29 cellular contexts compared by ENCODE assay signal in genomic region chr2:113070606-113070975, GRCh38. TPM values are rescaled to one million over a fixed set of nuclear protein-coding genes. Genes with fewer than 3 reads are reported as not detected.
"Had no signal": no experiment of that assay in that cellular context is flagged by ENCODE, and none has a peak within 500 bp of the region (broad histone marks: within the 10 kb centered on the region; RNA-seq: fewer than 3 reads in every experiment).

No MANE protein-coding gene starts in this region.

- H3K9me3 Mint-ChIP-seq: stimulated activated memory B cell treated with anti-CD40 and anti-IgM and Interleukin-4, amounts not matched to agents 10 μg/mL and 1 μg/mL and 100 μg/mL, for 72 hours; stimulated activated naive CD8-positive, alpha-beta T cell treated with anti-CD3 and anti-CD28 coated beads, Interleukin-15, Interleukin-2, amounts not matched to agents 100 ng/mL and 50 ng/mL, for 24 hours had no signal

- H3K36me3 Mint-ChIP-seq: stimulated activated memory B cell treated with anti-CD40 and anti-IgM and Interleukin-4, amounts not matched to agents 10 μg/mL and 1 μg/mL and 100 μg/mL, for 72 hours had no signal

- H3K4me1 ChIP-seq: psoas muscle, right lobe of liver, spleen, tibial artery had no signal

- H3K79me2 ChIP-seq: hepatocyte had no signal

- DNase-seq: cortex of kidney; dorsolateral prefrontal cortex; effector CD8-positive, alpha-beta T cell; foreskin melanocyte; head of caudate nucleus; left colon; left ventricle myocardium superior; mesendoderm; naive thymus-derived CD4-positive, alpha-beta T cell; psoas muscle; retina; right lobe of liver; spleen; stimulated activated CD4-positive, alpha-beta T cell treated with anti-CD3 and anti-CD28 coated beads, Interleukin-15, amount 100 ng/mL, for 24 hours; stimulated activated CD4-positive, alpha-beta T cell treated with anti-CD3 and anti-CD28 coated beads, Interleukin-1b, Interleukin-23, amount 100 ng/mL, for 48 hours; stimulated activated CD4-positive, alpha-beta T cell treated with anti-CD3 and anti-CD28 coated beads, Interleukin-4, amount 100 ng/mL, for 24 hours; tibial artery had no signal

- H3K27ac Mint-ChIP-seq: stimulated activated memory B cell treated with anti-CD40 and anti-IgM and Interleukin-4, amounts not matched to agents 10 μg/mL and 1 μg/mL and 100 μg/mL, for 72 hours; stimulated activated naive CD8-positive, alpha-beta T cell treated with anti-CD3 and anti-CD28 coated beads, Interleukin-15, Interleukin-2, amounts not matched to agents 100 ng/mL and 50 ng/mL, for 24 hours had no signal

- H3K9me3 ChIP-seq: neutrophil, psoas muscle, right lobe of liver, spleen, tibial artery had no signal

- H3K4me1 Mint-ChIP-seq: stimulated activated memory B cell treated with anti-CD40 and anti-IgM and Interleukin-4, amounts not matched to agents 10 μg/mL and 1 μg/mL and 100 μg/mL, for 72 hours had no signal

- H2AFZ ChIP-seq: hepatocyte had no signal

- H3K27me3 Mint-ChIP-seq: stimulated activated naive CD8-positive, alpha-beta T cell treated with anti-CD3 and anti-CD28 coated beads, Interleukin-15, Interleukin-2, amounts not matched to agents 100 ng/mL and 50 ng/mL, for 24 hours had no signal

- H3K27ac ChIP-seq: dorsolateral prefrontal cortex, hepatocyte, neutrophil, psoas muscle, right lobe of liver, spleen, tibial artery had no signal

- H3K36me3 ChIP-seq: neutrophil, right lobe of liver, spleen, tibial artery had no signal

- H3K4me3 Mint-ChIP-seq: naive thymus-derived CD4-positive, alpha-beta T cell; stimulated activated memory B cell treated with anti-CD40 and anti-IgM and Interleukin-4, amounts not matched to agents 10 μg/mL and 1 μg/mL and 100 μg/mL, for 72 hours; stimulated activated naive CD8-positive, alpha-beta T cell treated with anti-CD3 and anti-CD28 coated beads, Interleukin-15, Interleukin-2, amounts not matched to agents 100 ng/mL and 50 ng/mL, for 24 hours had no signal

- H3K4me2 ChIP-seq: hepatocyte had no signal

- H3K27me3 ChIP-seq: hepatocyte, neutrophil, right lobe of liver had no signal

- H3K4me3 ChIP-seq: dorsolateral prefrontal cortex, hepatocyte, lung, psoas muscle, right lobe of liver, spleen, tibial artery had no signal

- ATAC-seq: left colon; left ventricle myocardium superior; naive thymus-derived CD4-positive, alpha-beta T cell; psoas muscle; right lobe of liver; stimulated activated memory B cell treated with anti-CD40 and anti-IgM and Interleukin-4, amounts not matched to agents 10 μg/mL and 1 μg/mL and 100 μg/mL, for 72 hours had no signal

RNA-seq across cellular contexts. Expression of gene IL1F10, which starts 2.8 kb away (rescaled TPM):
- total RNA-seq: dorsolateral prefrontal cortex; hepatocyte; kidney epithelial cell; left colon; left ventricle myocardium superior; lung; mononuclear cell; naive thymus-derived CD4-positive, alpha-beta T cell; osteoblast; psoas muscle; right lobe of liver; skeletal muscle tissue; spleen; temporal lobe; ureter had no signal
- polyA plus RNA-seq: hepatocyte; lung; naive thymus-derived CD4-positive, alpha-beta T cell; neural cell; psoas muscle; spleen had no signal

RNA-seq across cellular contexts. Expression of gene IL36RN, which starts 11.6 kb away (rescaled TPM):
- total RNA-seq: dorsolateral prefrontal cortex, left colon, left ventricle myocardium superior, mononuclear cell, osteoblast, psoas muscle, right lobe of liver, skeletal muscle tissue, spleen, temporal lobe, ureter had no signal
- polyA plus RNA-seq: naive thymus-derived CD4-positive, alpha-beta T cell; neural cell; psoas muscle; spleen had no signal

RNA-seq across cellular contexts. Expression of gene IL36B, which starts 17.9 kb away (rescaled TPM):
- total RNA-seq: dorsolateral prefrontal cortex; hepatocyte; kidney epithelial cell; left colon; left ventricle myocardium superior; lung; mononuclear cell; naive thymus-derived CD4-positive, alpha-beta T cell; osteoblast; psoas muscle; right lobe of liver; skeletal muscle tissue; spleen; temporal lobe; ureter had no signal
- polyA plus RNA-seq: hepatocyte; naive thymus-derived CD4-positive, alpha-beta T cell; neural cell; psoas muscle; spleen had no signal

RNA-seq across cellular contexts. Expression of gene IL1RN, which starts 56.8 kb away (rescaled TPM):
- total RNA-seq: osteoblast, skeletal muscle tissue, temporal lobe had no signal
- polyA plus RNA-seq: naive thymus-derived CD4-positive, alpha-beta T cell; neural cell had no signal
